ENCODE assay signal across 23 cellular contexts in the genomic region with DNA sequence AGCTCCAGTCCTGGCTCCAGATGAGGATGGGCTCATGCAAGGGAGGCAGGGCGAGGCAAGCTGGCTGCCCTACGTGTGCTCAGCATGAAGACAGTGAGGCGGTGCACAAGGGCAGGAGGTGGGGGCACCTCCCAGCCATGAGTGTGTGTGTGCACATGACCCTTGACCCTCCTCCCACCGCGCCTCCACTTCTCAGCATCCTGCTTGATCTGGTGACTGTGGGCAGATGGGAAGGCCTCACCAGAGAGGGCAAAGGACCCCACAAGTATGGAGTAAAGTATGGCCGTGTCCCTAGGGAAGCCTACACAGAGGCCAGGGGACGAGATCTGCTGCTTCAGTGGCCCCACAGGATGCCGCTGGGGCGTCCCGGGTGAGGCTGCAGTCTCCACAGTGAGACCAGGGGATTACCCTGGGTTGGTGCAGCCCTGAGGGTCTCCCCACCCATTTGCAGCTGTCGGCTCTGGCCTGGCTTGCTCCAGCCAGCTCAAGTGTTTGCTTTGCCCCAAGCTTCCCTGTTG. TPM values are rescaled to one million over a fixed set of nuclear protein-coding genes. Genes with fewer than 3 reads are reported as not detected.
"Had no signal": no experiment of that assay in that cellular context is flagged by ENCODE, and none has a peak within 500 bp of the region (broad histone marks: within the 10 kb centered on the region; RNA-seq: fewer than 3 reads in every experiment).

No MANE protein-coding gene starts in this region.

- ATAC-seq: esophagus mucosa; heart left ventricle; left lung; lower lobe of right lung; naive thymus-derived CD8-positive, alpha-beta T cell; pancreas; right cardiac atrium; stimulated activated naive CD8-positive, alpha-beta T cell treated with anti-CD3 and anti-CD28 coated beads, Interleukin-15, Interleukin-2, amounts not matched to agents 100 U/mL and 50 U/mL, for 24 hours had no signal

- H3K27me3 ChIP-seq: heart left ventricle, left lung, pancreas, suprapubic skin, thyroid gland had no signal

- H3K27ac ChIP-seq: heart left ventricle, left lung, lower lobe of right lung, pancreas, suprapubic skin, thyroid gland had no signal

- H3K4me3 ChIP-seq: heart left ventricle, left lung, lower lobe of right lung, pancreas, smooth muscle cell, suprapubic skin, thyroid gland had no signal

- H3K9me3 ChIP-seq: heart left ventricle, left lung, lower lobe of right lung, pancreas, suprapubic skin, thyroid gland had no signal

- H3K36me3 ChIP-seq: heart left ventricle, left lung, lower lobe of right lung, pancreas, suprapubic skin, thyroid gland had no signal

- H3K4me2 ChIP-seq: smooth muscle cell had no signal

- DNase-seq: effector memory CD4-positive, alpha-beta T cell; heart left ventricle; hypothalamus; kidney glomerular epithelial cell; left lung; lower lobe of right lung; mesenchymal stem cell; midbrain; naive thymus-derived CD8-positive, alpha-beta T cell; occipital lobe; pancreas; right cardiac atrium; stimulated activated CD4-positive, alpha-beta T cell treated with anti-CD3 and anti-CD28 coated beads, Interleukin-2, amount 100 ng/mL, for 48 hours; stimulated activated naive CD8-positive, alpha-beta T cell treated with anti-CD3 and anti-CD28 coated beads, Interleukin-15, Interleukin-2, amounts not matched to agents 100 U/mL and 50 U/mL, for 24 hours; thyroid gland had no signal

RNA-seq across cellular contexts. Expression of a gene that starts 7.9 kb away (rescaled TPM):
- total RNA-seq: fibroblast of lung, frontal cortex, glomerular endothelial cell, heart left ventricle, left lung, lower lobe of right lung, occipital lobe, pancreas, progenitor cell of endocrine pancreas, right cardiac atrium, thyroid gland had no signal
- polyA plus RNA-seq: fibroblast of lung, heart left ventricle, neural cell, pancreas, right cardiac atrium had no signal
